ENCODE assay signal across 1 cellular context in the genomic region with DNA sequence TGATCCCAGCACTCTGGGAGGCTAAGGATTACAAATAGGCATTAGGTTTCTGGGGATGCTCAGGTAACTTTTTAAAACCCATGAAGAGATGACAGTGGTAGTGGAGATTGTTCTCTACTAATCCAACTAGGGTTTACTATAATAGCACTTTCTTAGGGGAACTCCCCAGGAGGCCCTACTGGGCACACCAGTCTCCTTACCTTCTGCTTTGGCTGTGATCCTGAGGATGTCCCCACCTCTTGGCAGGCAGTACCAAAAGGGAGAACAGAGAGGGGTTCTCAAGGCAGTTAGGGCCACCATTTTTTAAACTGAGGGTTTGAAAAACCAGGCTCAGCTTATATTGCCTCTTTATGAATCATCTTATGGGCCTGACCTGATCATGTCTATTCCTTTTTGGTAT.
TF ChIP-seq lines count a peak whose summit lies in the region.

No MANE protein-coding gene starts in this region.

TF ChIP-seq in IMR-90, 13 proteins besides CTCF, POLR2A, EP300 and RAD21 (continued from another document):
- TF ChIP-seq ELK1 (IDR thresholded peaks at IDR 0.05; ENCODE audit: borderline replicate concordance, low read depth, low read length) (no peak), CHD1 (IDR thresholded peaks at IDR 0.05; ENCODE audit: low read depth, low read length) (no peak), NFE2L2 (IDR thresholded peaks at IDR 0.05; ENCODE audit: low read depth, low read length) (no peak), BHLHE40 (IDR thresholded peaks at IDR 0.05; ENCODE audit: low read depth, low read length) (no peak), MXI1 (IDR thresholded peaks at IDR 0.05; ENCODE audit: borderline replicate concordance, low read depth, low read length) (no peak), MAFK (IDR thresholded peaks at IDR 0.05; ENCODE audit: low read depth, low read length) (no peak), RCOR1 (IDR thresholded peaks at IDR 0.05; ENCODE audit: insufficient replicate concordance, low read length) (no peak), CEBPB (IDR thresholded peaks at IDR 0.05; ENCODE audit: low read depth, low read length) (no peak)
